14 cellular contexts compared by ENCODE assay signal in genomic region chr4:13248621-13249298, GRCh38.
DNase-seq lines count a peak whose midpoint lies in the region; ATAC-seq and TF ChIP-seq lines count a peak whose summit lies in the region.
"Had no signal": no experiment of that assay in that cellular context is flagged by ENCODE, and none has a peak within 500 bp of the region (broad histone marks: within the 10 kb centered on the region; RNA-seq: fewer than 3 reads in every experiment).

No MANE protein-coding gene starts in this region.

- peaks cover 22% of the 10 kb centered on the region for H3K9me3 Mint-ChIP-seq in GM23338
- peaks cover 32 to 36% of the 10 kb centered on the region in 2 donors for H3K9me3 Mint-ChIP-seq in activated naive CD4-positive, alpha-beta T cell treated with anti-CD3 and anti-CD28 coated beads, Interleukin-2, amount 50 U/mL, for 72 hours

- H3K27me3 Mint-ChIP-seq in GM23338 (ENCODE audit: insufficient read depth, low read depth, poor library complexity), result peaks cover 1% of the 10 kb centered on the region
- H3K27me3 Mint-ChIP-seq: activated CD8-positive, alpha-beta T cell treated with anti-CD3 and anti-CD28 coated beads for 36 hours had no signal

- H3F3A ChIP-seq in GM23338 (replicated peaks; ENCODE audit: low read depth), result no peaks in the 10 kb centered on the region

- H3K27ac ChIP-seq in GM23338 (ENCODE audit: low read depth), result no peak overlapping the region
- no peak overlapping the region for H3K27ac ChIP-seq in esophagus muscularis mucosa (replicated peaks in 1 of 4)

- H3K4me2 ChIP-seq in GM23338, result no peak overlapping the region

- ATAC-seq in GM23338 (no peak; the same call in 2 of the 3 replicates), GM21717 (IDR thresholded peaks at IDR 0.05; ENCODE audit: unreplicated experiment) (no peak), GM21825 (IDR thresholded peaks at IDR 0.05; ENCODE audit: unreplicated experiment) (no peak)
- ATAC-seq in activated naive CD4-positive, alpha-beta T cell treated with anti-CD3 and anti-CD28 coated beads, Interleukin-2, amount 50 U/mL, for 72 hours, result no peak
- ATAC-seq: activated CD8-positive, alpha-beta T cell treated with anti-CD3 and anti-CD28 coated beads for 36 hours; GM12878 had no signal

- H2AFZ ChIP-seq in GM23338, result no peak overlapping the region

- H3K4me3 ChIP-seq in AG04449 (ENCODE audit: low read depth, low read length) (no peak overlapping the region), GM23338 (no peak overlapping the region), esophagus muscularis mucosa (no peak overlapping the region)
- H3K4me3 ChIP-seq: GM12878 had no signal

- intact Hi-C loops in esophagus muscularis mucosa (cut with DNase I), result no loop called here

- peaks cover 14% of the 10 kb centered on the region; the same call in 2 of the 3 replicates for H3K36me3 Mint-ChIP-seq in GM23338 (ENCODE audit: low read depth)
- H3K36me3 Mint-ChIP-seq in activated naive CD4-positive, alpha-beta T cell treated with anti-CD3 and anti-CD28 coated beads, Interleukin-2, amount 50 U/mL, for 72 hours, result peaks cover 21 to 40% of the 10 kb centered on the region in 2 donors
- H3K36me3 Mint-ChIP-seq: CD14-positive monocyte had no signal

- H3K4me1 Mint-ChIP-seq in GM23338, result peaks cover 9% of the 10 kb centered on the region
- H3K4me1 Mint-ChIP-seq: CD14-positive monocyte had no signal

- TF ChIP-seq CTCF in AG04449 (IDR thresholded peaks at IDR 0.05; ENCODE audit: insufficient read depth, low read length, missing control alignments), result no peak
- peak; percentile 64 to 83 for TF ChIP-seq CTCF in GM23338 (conservative IDR thresholded peaks at IDR 0.05; ENCODE audit: low read depth in 2 of 2)
- TF ChIP-seq CTCF in esophagus muscularis mucosa (IDR thresholded peaks at IDR 0.05), result no peak

- no peak for TF ChIP-seq EP300 in esophagus muscularis mucosa (IDR thresholded peaks at IDR 0.05)

- CTCF ChIA-PET in AG04449 (lab: Yijun Ruan, JAX), result no interaction called here

- no peak overlapping the region for H3K27ac Mint-ChIP-seq in GM23338
- H3K27ac Mint-ChIP-seq in activated naive CD4-positive, alpha-beta T cell treated with anti-CD3 and anti-CD28 coated beads, Interleukin-2, amount 50 U/mL, for 72 hours, result no peak overlapping the region
- H3K27ac Mint-ChIP-seq: activated CD8-positive, alpha-beta T cell treated with anti-CD3 and anti-CD28 coated beads for 36 hours; CD14-positive monocyte; nephron had no signal

- TF ChIP-seq POLR2A in esophagus muscularis mucosa (IDR thresholded peaks at IDR 0.05; ENCODE audit: low read depth), result no peak

- DNase-seq in AG04449 (ENCODE audit: low read depth, low spot score) (peak; percentile 4), GM23338 (ENCODE audit: low spot score) (peak; percentile 64), RKO (ENCODE audit: low spot score) (peak; percentile 4), foreskin melanocyte (peak; percentile 66), esophagus muscularis mucosa (ENCODE audit: extremely low spot score) (no peak)
- no peak for DNase-seq in activated naive CD4-positive, alpha-beta T cell treated with anti-CD3 and anti-CD28 coated beads, Interleukin-2, amount 50 U/mL, for 72 hours (ENCODE audit: low spot score in 2 of 2)
- DNase-seq: activated CD8-positive, alpha-beta T cell treated with anti-CD3 and anti-CD28 coated beads for 36 hours; stimulated activated naive CD4-positive, alpha-beta T cell; SW 1271 had no signal

- H3K27me3 ChIP-seq in GM23338 (ENCODE audit: insufficient read depth) (no peaks in the 10 kb centered on the region), esophagus muscularis mucosa (no peaks in the 10 kb centered on the region)

- POLR2A ChIA-PET in AG04449 (lab: Yijun Ruan, JAX), result no interaction called here

- peaks cover 0 to 22% (median 13%) of the 10 kb centered on the region in 4 donors for H3K9me3 ChIP-seq in esophagus muscularis mucosa

- H3K9me2 ChIP-seq in GM23338 (ENCODE audit: insufficient read depth), result no peaks in the 10 kb centered on the region

- WGBS in esophagus muscularis mucosa, result 40% methylated on average over 2 of the region's 2 CpGs

- no peaks in the 10 kb centered on the region for H4K20me1 ChIP-seq in GM23338 (replicated peaks; ENCODE audit: insufficient read depth)

- no peaks in the 10 kb centered on the region for H3K79me2 ChIP-seq in GM23338 (replicated peaks; ENCODE audit: insufficient read depth)

- H3K36me3 ChIP-seq in GM23338 (ENCODE audit: insufficient read depth) (no peaks in the 10 kb centered on the region), esophagus muscularis mucosa (no peaks in the 10 kb centered on the region)

- H3K4me1 ChIP-seq in GM23338 (ENCODE audit: insufficient read depth) (no peaks in the 10 kb centered on the region), esophagus muscularis mucosa (no peaks in the 10 kb centered on the region)

- H3K4me3 Mint-ChIP-seq in GM23338, result no peak overlapping the region
- H3K4me3 Mint-ChIP-seq: activated CD8-positive, alpha-beta T cell treated with anti-CD3 and anti-CD28 coated beads for 36 hours; CD14-positive monocyte; nephron had no signal

TF ChIP-seq in GM23338, 12 proteins besides CTCF, POLR2A, EP300 and RAD21:
- TF ChIP-seq STAT1 (IDR thresholded peaks at IDR 0.05; ENCODE audit: unreplicated experiment), result no peak
- TF ChIP-seq CREB1 (CRISPR knock-in tag; IDR thresholded peaks at IDR 0.05; ENCODE audit: low read depth), result no peak
- TF ChIP-seq EZH2 (IDR thresholded peaks at IDR 0.05; ENCODE audit: low read depth, unreplicated experiment), result no peak
- TF ChIP-seq JUNB (IDR thresholded peaks at IDR 0.05; ENCODE audit: unreplicated experiment), result no peak
- no peak for TF ChIP-seq NANOG (IDR thresholded peaks at IDR 0.05; ENCODE audit: borderline replicate concordance)
- no peak for TF ChIP-seq POLR2AphosphoS5 (IDR thresholded peaks at IDR 0.05; ENCODE audit: low read depth)
- no peak for TF ChIP-seq ZNF462 (CRISPR knock-in tag; IDR thresholded peaks at IDR 0.05)

Comparison
In these comparisons a context has a peak if more than half of its experiments do, and no peak if none do; other contexts are left out.
1. DNase-seq: peak in AG04449 (single experiment), GM23338 (single experiment), RKO (single experiment) and foreskin melanocyte (single experiment); none in activated naive CD4-positive, alpha-beta T cell treated with anti-CD3 and anti-CD28 coated beads, Interleukin-2, amount 50 U/mL, for 72 hours (0 of 2) and esophagus muscularis mucosa (single experiment).
2. CTCF ChIP-seq: peak in GM23338 (2 of 2); none in AG04449 (single experiment) and esophagus muscularis mucosa (0 of 3).